Comparison of ENCODE assay signal across 11 cellular contexts in genomic region chr5:108974594-108974993, GRCh38.
"Had no signal": no experiment of that assay in that cellular context is flagged by ENCODE, and none has a peak within 500 bp of the region (broad histone marks: within the 10 kb centered on the region; RNA-seq: fewer than 3 reads in every experiment).

No MANE protein-coding gene starts in this region.

- H3K4me2 ChIP-seq: GM23338 had no signal

- H3K36me3 ChIP-seq: HAP-1 had no signal

- H3K9ac ChIP-seq: GM23248 had no signal

- H3K9me3 ChIP-seq: HAP-1 had no signal

- H3K4me1 ChIP-seq: HAP-1 had no signal

- H3K27ac ChIP-seq: GM23248 had no signal

- FAIRE-seq: H1, H54 had no signal

- H3K4me3 ChIP-seq: GM23248, GM23338, HAP-1 had no signal

- DNase-seq: GM23248, GOT3, H7, H9, HCEC 1CT, HFFc6 had no signal

- ATAC-seq: GM23338, HCT116 had no signal
